Comparison of ENCODE assay signal across 20 cellular contexts in genomic region chr9:123990427-123990826, GRCh38. TPM values are rescaled to one million over a fixed set of nuclear protein-coding genes. Genes with fewer than 3 reads are reported as not detected.
A peak's percentile ranks its signal among the peaks of the same experiment; 100 is the strongest.
DNase-seq lines count a peak whose midpoint lies in the region; ATAC-seq and TF ChIP-seq lines count a peak whose summit lies in the region.
"Had no signal": no experiment of that assay in that cellular context is flagged by ENCODE, and none has a peak within 500 bp of the region (broad histone marks: within the 10 kb centered on the region; RNA-seq: fewer than 3 reads in every experiment).

No MANE protein-coding gene starts in this region.

- H3K4me1 Mint-ChIP-seq in GM23338 (no peaks in the 10 kb centered on the region), endodermal cell (peaks cover 11% of the 10 kb centered on the region)
- H3K4me1 Mint-ChIP-seq: B cell; CD4-positive, CD25-positive, alpha-beta regulatory T cell had no signal

- peaks cover 20% of the 10 kb centered on the region for H3K27me3 ChIP-seq in GM23338 (ENCODE audit: insufficient read depth)
- H3K27me3 ChIP-seq in endodermal cell (ENCODE audit: control insufficient read depth, insufficient read depth, low read length, poor library complexity, severe bottlenecking) = peaks cover 48% of the 10 kb centered on the region
- peaks cover 51% of the 10 kb centered on the region for H3K27me3 ChIP-seq in transverse colon

- no peak for TF ChIP-seq POLR2A in transverse colon (IDR thresholded peaks at IDR 0.05)

- H3K4me1 ChIP-seq in GM23338 (ENCODE audit: insufficient read depth) = no peaks in the 10 kb centered on the region
- H3K4me1 ChIP-seq in endodermal cell (ENCODE audit: control insufficient read depth, insufficient read depth, low read length) = no peaks in the 10 kb centered on the region
- no peaks in the 10 kb centered on the region for H3K4me1 ChIP-seq in transverse colon
- H3K4me1 ChIP-seq: BLaER1, Caco-2, HAP-1 had no signal

- no peak overlapping the region for H2AFZ ChIP-seq in GM23338

- H3K27ac Mint-ChIP-seq in GM23338 (no peak overlapping the region), endodermal cell (no peak overlapping the region)
- H3K27ac Mint-ChIP-seq: B cell; CD4-positive, CD25-positive, alpha-beta regulatory T cell; CD8-positive, alpha-beta T cell; HFFc6 had no signal

- H4K20me1 ChIP-seq in GM23338 (replicated peaks; ENCODE audit: insufficient read depth) = no peaks in the 10 kb centered on the region
- H4K20me1 ChIP-seq: BLaER1 had no signal

- intact Hi-C loops in transverse colon (cut with DNase I; ENCODE audit: low total_unique reads) = no loop called here

- H3K9me3 ChIP-seq in endodermal cell (ENCODE audit: control insufficient read depth, low read length) (no peaks in the 10 kb centered on the region), transverse colon (no peaks in the 10 kb centered on the region)
- H3K9me3 ChIP-seq: BLaER1, Caco-2, HAP-1 had no signal

- no peaks in the 10 kb centered on the region for H3K9me2 ChIP-seq in GM23338 (ENCODE audit: insufficient read depth)

- H3K36me3 ChIP-seq in GM23338 (ENCODE audit: insufficient read depth) (no peaks in the 10 kb centered on the region), endodermal cell (ENCODE audit: control insufficient read depth, insufficient read depth, low read length) (no peaks in the 10 kb centered on the region), transverse colon (no peaks in the 10 kb centered on the region)
- H3K36me3 ChIP-seq: BLaER1, HAP-1 had no signal

- H3K4me2 ChIP-seq in GM23338 = no peak overlapping the region
- H3K4me2 ChIP-seq: BLaER1 had no signal

- H3K9me3 Mint-ChIP-seq in GM23338 = no peaks in the 10 kb centered on the region
- peaks cover 2% of the 10 kb centered on the region for H3K9me3 Mint-ChIP-seq in endodermal cell
- H3K9me3 Mint-ChIP-seq: CD8-positive, alpha-beta T cell; HFFc6 had no signal

- no peak overlapping the region for H3K4me3 ChIP-seq in GM23338
- H3K4me3 ChIP-seq in endodermal cell (ENCODE audit: low read length) = no peak overlapping the region
- no peak overlapping the region for H3K4me3 ChIP-seq in transverse colon
- H3K4me3 ChIP-seq: BLaER1, HAP-1 had no signal

- TF ChIP-seq CTCF in GM23338 (conservative IDR thresholded peaks at IDR 0.05; ENCODE audit: low read depth in 2 of 2) (0 out of 4 replicates have a peak, but pooled peaks of 1 of the 2 experiments have one; percentile 11), endodermal cell (conservative IDR thresholded peaks at IDR 0.05) (peak; percentile 57), transverse colon (IDR thresholded peaks at IDR 0.05) (no peak)

- no peaks in the 10 kb centered on the region for H3K79me2 ChIP-seq in GM23338 (replicated peaks; ENCODE audit: insufficient read depth)

- H3K4me3 Mint-ChIP-seq in GM23338 = no peak overlapping the region
- H3K4me3 Mint-ChIP-seq in endodermal cell = no peak overlapping the region
- H3K4me3 Mint-ChIP-seq: B cell; CD4-positive, CD25-positive, alpha-beta regulatory T cell; CD8-positive, alpha-beta T cell; HFFc6 had no signal

- no peak overlapping the region for H3K27ac ChIP-seq in GM23338 (ENCODE audit: low read depth)
- H3K27ac ChIP-seq in endodermal cell (ENCODE audit: low read depth, low read length) = no peak overlapping the region
- H3K27ac ChIP-seq in transverse colon = no peak overlapping the region
- H3K27ac ChIP-seq: 22Rv1, BLaER1, C4-2B had no signal

- 25 to 31% methylated on average over 4 to 5 of the region's 5 CpGs for WGBS in endodermal cell (ENCODE audit: insufficient coverage in 1 of 2, insufficient read length in 1 of 2), 2 experiments
- 44 to 50% methylated on average over 3 to 5 of the region's 5 CpGs for WGBS in transverse colon (ENCODE audit: low coverage in 1 of 2), 2 donors

- no peak for TF ChIP-seq EP300 in transverse colon (IDR thresholded peaks at IDR 0.05; ENCODE audit: low read depth)

- in situ Hi-C loops in transverse colon (cut with MboI; ENCODE audit: low pct_ligation_motif_present in 1 of 4, low pct_unique_long_range_greater_than_20kb in 1 of 4, low sequenced_read_pairs in 3 of 4) = no loop called here

- ATAC-seq in GM23338 (peak; percentile 45; the same call in 2 of the 3 replicates), GM18868 (IDR thresholded peaks at IDR 0.05; ENCODE audit: unreplicated experiment) (no peak)
- ATAC-seq: CD8-positive, alpha-beta T cell had no signal

- H3F3A ChIP-seq in GM23338 (replicated peaks; ENCODE audit: low read depth) = no peaks in the 10 kb centered on the region

- H3K27me3 Mint-ChIP-seq in GM23338 (ENCODE audit: insufficient read depth, low read depth, poor library complexity) (peaks cover 24% of the 10 kb centered on the region), endodermal cell (ENCODE audit: insufficient read depth) (peaks cover 67% of the 10 kb centered on the region)

- no peak overlapping the region for H3K9ac ChIP-seq in endodermal cell (ENCODE audit: extremely low read depth, low read length, poor library complexity, severe bottlenecking)
- H3K9ac ChIP-seq: BLaER1 had no signal

- DNase-seq in NCI-H345 (lab: John Stamatoyannopoulos, UW) (peak; percentile 22), NCI-H345 treated with DMSO at 0.1 percent for 48 hours (lab: John Stamatoyannopoulos, UW; ENCODE audit: unreplicated experiment) (no peak), GM23338 (ENCODE audit: low spot score) (peak; percentile 15), NCI-H526 treated with DMSO at 0.1 percent for 48 hours (lab: John Stamatoyannopoulos, UW) (peak; percentile 15), endodermal cell (peak; percentile 82), transverse colon (no peak), dermis blood vessel endothelial cell (no peak)
- DNase-seq: Caco-2; CD4-positive, CD25-positive, alpha-beta regulatory T cell; CD8-positive, alpha-beta T cell; DMS153; DND-41; HFFc6 had no signal

- H3K36me3 Mint-ChIP-seq in GM23338 (ENCODE audit: low read depth) (no peaks in the 10 kb centered on the region), endodermal cell (ENCODE audit: low read depth) (no peaks in the 10 kb centered on the region)
- H3K36me3 Mint-ChIP-seq: CD4-positive, CD25-positive, alpha-beta regulatory T cell; CD8-positive, alpha-beta T cell had no signal

TF ChIP-seq in GM23338, 12 proteins besides CTCF, POLR2A, EP300 and RAD21 (continues in another document):
- no peak for TF ChIP-seq NANOG (IDR thresholded peaks at IDR 0.05; ENCODE audit: borderline replicate concordance)
- no peak for TF ChIP-seq ZNF331 (CRISPR knock-in tag; IDR thresholded peaks at IDR 0.05; ENCODE audit: low read depth)
- TF ChIP-seq ZNF114 (CRISPR knock-in tag; IDR thresholded peaks at IDR 0.05) = no peak
- TF ChIP-seq POLR2AphosphoS5 (IDR thresholded peaks at IDR 0.05; ENCODE audit: low read depth) = no peak
- no peak for TF ChIP-seq STAT1 (IDR thresholded peaks at IDR 0.05; ENCODE audit: unreplicated experiment)
- TF ChIP-seq EZH2phosphoT487 (IDR thresholded peaks at IDR 0.05; ENCODE audit: unreplicated experiment) = no peak
- no peak for TF ChIP-seq EZH2 (IDR thresholded peaks at IDR 0.05; ENCODE audit: low read depth, unreplicated experiment)
- TF ChIP-seq, protein P1, sequence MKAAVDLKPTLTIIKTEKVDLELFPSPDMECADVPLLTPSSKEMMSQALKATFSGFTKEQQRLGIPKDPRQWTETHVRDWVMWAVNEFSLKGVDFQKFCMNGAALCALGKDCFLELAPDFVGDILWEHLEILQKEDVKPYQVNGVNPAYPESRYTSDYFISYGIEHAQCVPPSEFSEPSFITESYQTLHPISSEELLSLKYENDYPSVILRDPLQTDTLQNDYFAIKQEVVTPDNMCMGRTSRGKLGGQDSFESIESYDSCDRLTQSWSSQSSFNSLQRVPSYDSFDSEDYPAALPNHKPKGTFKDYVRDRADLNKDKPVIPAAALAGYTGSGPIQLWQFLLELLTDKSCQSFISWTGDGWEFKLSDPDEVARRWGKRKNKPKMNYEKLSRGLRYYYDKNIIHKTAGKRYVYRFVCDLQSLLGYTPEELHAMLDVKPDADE (IDR thresholded peaks at IDR 0.05) = no peak

RNA-seq across cellular contexts. Expression of gene LHX2, which starts 21.1 kb away (rescaled TPM):
- 0.19 and 1.7 TPM in 2 replicates for total RNA-seq in GM23338 (2014; rRNA removed; shearing (Covaris generic))
- 0.45 TPM in 1 of 2 replicates, not detected in the other for polyA plus RNA-seq in GM23338 (2016; fragmentation: Nextera tagmentation; extraction: Ambion mirVana)
- total RNA-seq in endodermal cell (under 1 TPM; 0.20 to 0.29 TPM), transverse colon (not detected), dermis blood vessel endothelial cell (not detected in 2 replicates)
- polyA plus RNA-seq in endodermal cell (2013, experiment 1 of 2) = 4.2 TPM
- 5.4 TPM for polyA plus RNA-seq in endodermal cell (2013, experiment 2 of 2)
- total RNA-seq: B cell; CD4-positive, CD25-positive, alpha-beta regulatory T cell; CD8-positive, alpha-beta T cell; HFFc6 had no signal
- polyA plus RNA-seq: AG04450; CD4-positive, CD25-positive, alpha-beta regulatory T cell had no signal

Comparison
In these comparisons a context has a peak if more than half of its experiments do, and no peak if none do; other contexts are left out.
1. DNase-seq: peak in NCI-H345 (single experiment), GM23338 (single experiment), NCI-H526 treated with DMSO at 0.1 percent for 48 hours (single experiment) and endodermal cell (single experiment); none in NCI-H345 treated with DMSO at 0.1 percent for 48 hours (single experiment), transverse colon (single experiment) and dermis blood vessel endothelial cell (single experiment).